ENCODE assay signal across 8 cellular contexts in the genomic region with DNA sequence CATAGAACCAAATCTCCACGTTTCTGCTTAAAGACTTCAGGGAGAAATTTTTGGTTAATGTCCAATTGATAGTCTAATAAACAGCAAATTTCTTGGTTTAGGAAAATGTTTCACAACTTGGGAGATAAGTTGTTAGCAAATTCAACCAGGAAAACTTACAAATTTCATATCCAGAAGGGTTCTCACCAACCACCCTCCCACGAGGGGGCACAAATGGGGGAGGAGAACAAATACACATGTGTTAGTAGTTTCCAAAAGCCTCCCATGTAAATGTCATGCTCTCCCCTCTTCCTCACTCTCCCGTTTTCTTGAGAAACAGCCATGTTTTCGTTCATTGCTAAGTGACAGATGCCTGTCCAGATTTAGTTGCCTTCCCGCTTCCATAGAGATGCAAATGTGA. TPM values are rescaled to one million over a fixed set of nuclear protein-coding genes. Genes with fewer than 3 reads are reported as not detected.
"Had no signal": no experiment of that assay in that cellular context is flagged by ENCODE, and none has a peak within 500 bp of the region (broad histone marks: within the 10 kb centered on the region; RNA-seq: fewer than 3 reads in every experiment).

No MANE protein-coding gene starts in this region.

- H3K36me3 Mint-ChIP-seq: IgD-negative memory B cell had no signal

- ATAC-seq: GM23338 had no signal

- H2AFZ ChIP-seq: GM23338 had no signal

- FAIRE-seq: H1, H54, HTR-8/SVneo had no signal

- H3K27ac Mint-ChIP-seq: GM23338, H9, IgD-negative memory B cell had no signal

- DNase-seq: H9, HCEC 1CT, KBM-7 had no signal

- H3K4me3 ChIP-seq: GM23338 had no signal

- H3K4me2 ChIP-seq: GM23338 had no signal

- H3K4me3 Mint-ChIP-seq: GM23338, H9, IgD-negative memory B cell had no signal

- H3K9me3 Mint-ChIP-seq: GM23338, H9 had no signal

RNA-seq across cellular contexts. Expression of gene DOCK4, which starts 10.5 kb away (rescaled TPM):
- polyA plus RNA-seq: IgD-negative memory B cell had no signal
